Comparison of ENCODE assay signal across 8 cellular contexts in the genomic region with DNA sequence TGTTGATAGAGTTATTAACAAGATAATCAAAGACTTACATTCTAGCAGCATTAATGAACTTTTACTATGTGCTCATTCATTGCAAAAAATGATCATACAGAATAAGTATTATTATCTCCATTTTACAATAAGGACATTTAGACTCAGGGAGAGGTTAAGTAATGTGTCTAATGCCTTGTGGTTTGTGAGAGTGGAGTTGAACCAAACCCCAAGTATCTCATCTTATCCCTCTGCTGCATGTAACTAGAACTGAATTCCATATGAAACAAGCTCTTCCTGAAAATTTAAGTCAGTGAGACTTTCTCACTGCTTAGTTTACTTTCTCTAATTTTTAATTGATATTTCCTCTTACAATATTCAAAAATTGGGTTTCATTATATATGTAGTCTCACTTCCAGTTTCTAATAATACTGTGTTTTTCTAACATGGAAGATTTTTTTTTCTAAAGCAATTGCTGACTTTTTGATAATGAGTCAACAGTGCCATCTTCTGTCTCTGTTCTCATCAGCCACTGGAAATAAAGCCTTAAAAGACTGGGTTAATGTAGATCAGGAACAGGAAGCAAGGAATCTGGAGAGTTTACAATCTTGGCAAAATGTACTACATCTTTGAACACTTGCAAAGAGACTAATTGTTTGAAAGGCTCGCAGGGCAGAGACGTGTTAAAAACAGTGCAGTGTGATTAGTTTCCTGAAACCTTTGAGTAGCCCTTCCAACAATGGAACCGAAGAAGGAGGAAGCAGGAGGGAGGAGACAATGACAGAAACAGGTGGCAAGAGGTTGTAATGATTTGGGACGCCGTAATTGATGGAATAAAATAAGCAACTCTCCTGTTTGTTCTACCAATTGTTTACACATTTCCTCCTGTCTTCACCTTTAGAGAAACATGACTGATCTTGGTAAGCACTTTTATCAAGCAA.
DNase-seq lines count a peak whose midpoint lies in the region; FAIRE-seq and TF ChIP-seq lines count a peak whose summit lies in the region.

No MANE protein-coding gene starts in this region.

- peak; percentile 31 for TF ChIP-seq CTCF in GM13976 (IDR thresholded peaks at IDR 0.05; ENCODE audit: borderline replicate concordance, control extremely low read depth, extremely low read depth, insufficient read depth, missing control alignments)
- TF ChIP-seq CTCF in mesothelial cell of epicardium (IDR thresholded peaks at IDR 0.05; ENCODE audit: unreplicated experiment): no peak

- peak overlapping the region; percentile 32 for H3K4me3 Mint-ChIP-seq in mesothelial cell of epicardium
- H3K4me3 Mint-ChIP-seq in activated T-helper 2 cell treated with anti-CD3 and anti-CD28 coated beads, Interferon-gamma antibody, Interleukin-2, Interleukin-4, amounts not matched to agents 10 μg/mL and 5 μg/mL and 100 μg/mL, durations not matched to agents 14 hours and 24 hours and 36 hours (ENCODE audit: low read depth): no peak overlapping the region

- H3K27ac Mint-ChIP-seq in mesothelial cell of epicardium: no peak overlapping the region
- H3K27ac Mint-ChIP-seq in activated T-helper 2 cell treated with anti-CD3 and anti-CD28 coated beads, Interferon-gamma antibody, Interleukin-2, Interleukin-4, amounts not matched to agents 10 μg/mL and 5 μg/mL and 100 μg/mL, durations not matched to agents 14 hours and 24 hours and 36 hours: no peak overlapping the region

- in situ Hi-C loops in GM13976 (cut with MboI; ENCODE audit: low sequenced_read_pairs, unreplicated experiment): loop anchor here (10.0 kb wide), 2 partner anchors 145 to 345 kb away; no protein-coding TSS in a partner anchor

- H3K9me3 Mint-ChIP-seq in mesothelial cell of epicardium: peaks cover 12% of the 10 kb centered on the region
- no peaks in the 10 kb centered on the region for H3K9me3 Mint-ChIP-seq in activated T-helper 2 cell treated with anti-CD3 and anti-CD28 coated beads, Interferon-gamma antibody, Interleukin-2, Interleukin-4, amounts not matched to agents 10 μg/mL and 5 μg/mL and 100 μg/mL, durations not matched to agents 14 hours and 24 hours and 36 hours

- H3K27me3 Mint-ChIP-seq in mesothelial cell of epicardium (ENCODE audit: low read depth): peaks cover 4% of the 10 kb centered on the region
- H3K27me3 Mint-ChIP-seq in activated T-helper 2 cell treated with anti-CD3 and anti-CD28 coated beads, Interferon-gamma antibody, Interleukin-2, Interleukin-4, amounts not matched to agents 10 μg/mL and 5 μg/mL and 100 μg/mL, durations not matched to agents 14 hours and 24 hours and 36 hours (ENCODE audit: low read depth): no peaks in the 10 kb centered on the region

- H3K4me1 Mint-ChIP-seq in mesothelial cell of epicardium: no peaks in the 10 kb centered on the region
- H3K4me1 Mint-ChIP-seq in activated T-helper 2 cell treated with anti-CD3 and anti-CD28 coated beads, Interferon-gamma antibody, Interleukin-2, Interleukin-4, amounts not matched to agents 10 μg/mL and 5 μg/mL and 100 μg/mL, durations not matched to agents 14 hours and 24 hours and 36 hours (ENCODE audit: low read depth): no peaks in the 10 kb centered on the region

- TF ChIP-seq POLR2A in H54 (IDR thresholded peaks at IDR 0.05; ENCODE audit: low read depth, low read length): no peak

- intact Hi-C loops in activated T-helper 2 cell treated with anti-CD3 and anti-CD28 coated beads, Interferon-gamma antibody, Interleukin-2, Interleukin-4, amounts not matched to agents 10 μg/mL and 5 μg/mL and 100 μg/mL, durations not matched to agents 14 hours and 24 hours and 36 hours (cut with micrococcal nuclease): no loop called here

- no peaks in the 10 kb centered on the region for H3K36me3 Mint-ChIP-seq in mesothelial cell of epicardium
- no peaks in the 10 kb centered on the region for H3K36me3 Mint-ChIP-seq in activated T-helper 2 cell treated with anti-CD3 and anti-CD28 coated beads, Interferon-gamma antibody, Interleukin-2, Interleukin-4, amounts not matched to agents 10 μg/mL and 5 μg/mL and 100 μg/mL, durations not matched to agents 14 hours and 24 hours and 36 hours (ENCODE audit: low read depth)

- DNase-seq in GM13976 (ENCODE audit: low spot score) (no peak), H54 (ENCODE audit: insufficient read length, low spot score) (no peak), KG1 (lab: John Stamatoyannopoulos, UW) (peak; percentile 13), SHP77 (lab: John Stamatoyannopoulos, UW) (peak; percentile 10 to 22), mesothelial cell of epicardium (ENCODE audit: low spot score in 2 of 2, unreplicated experiment in 2 of 2) (no peak), GM03348 (ENCODE audit: low spot score) (no peak)
- DNase-seq in activated T-helper 2 cell treated with anti-CD3 and anti-CD28 coated beads, Interferon-gamma antibody, Interleukin-2, Interleukin-4, amounts not matched to agents 10 μg/mL and 5 μg/mL and 100 μg/mL, durations not matched to agents 14 hours and 24 hours and 36 hours (ENCODE audit: low spot score): no peak
- no peak for DNase-seq in activated T-cell treated with anti-CD3 and anti-CD28 coated beads, Interleukin-2, amount 50 U/mL, for 1 hour

- FAIRE-seq in H54 (lab: Jason Lieb, UNC): peak; percentile 45

Comparison
In these comparisons a context has a peak if more than half of its experiments do, and no peak if none do; other contexts are left out.
1. DNase-seq: peak in KG1 (single experiment) and SHP77 (2 of 2); none in GM13976 (single experiment), H54 (single experiment), mesothelial cell of epicardium (0 of 2), activated T-helper 2 cell treated with anti-CD3 and anti-CD28 coated beads, Interferon-gamma antibody, Interleukin-2, Interleukin-4, amounts not matched to agents 10 μg/mL and 5 μg/mL and 100 μg/mL, durations not matched to agents 14 hours and 24 hours and 36 hours (single experiment), activated T-cell treated with anti-CD3 and anti-CD28 coated beads, Interleukin-2, amount 50 U/mL, for 1 hour (single experiment) and GM03348 (single experiment).